In the genomic region with DNA sequence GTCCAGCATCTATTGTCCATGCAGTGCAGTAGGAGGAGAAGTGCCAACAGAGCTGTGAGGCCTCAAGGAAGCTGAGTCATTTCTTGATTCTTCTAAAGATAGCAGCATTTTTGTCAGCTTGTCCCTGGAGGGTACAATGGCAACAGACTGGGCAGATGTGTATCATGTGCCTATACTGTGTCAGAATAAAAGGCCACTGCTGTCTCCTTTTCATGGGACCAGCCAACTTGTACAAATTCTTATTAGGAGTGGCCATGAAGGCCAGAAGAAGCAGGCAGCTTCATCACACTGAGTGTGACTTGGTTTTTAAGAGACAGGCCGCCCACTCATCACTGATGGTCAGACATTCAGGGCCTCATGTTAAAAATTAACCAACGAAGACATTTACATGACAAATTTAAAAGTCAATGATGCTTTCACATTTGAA, we compare ENCODE assay signal across 9 cellular contexts.
DNase-seq lines count a peak whose midpoint lies in the region; ATAC-seq and TF ChIP-seq lines count a peak whose summit lies in the region.
"Had no signal": no experiment of that assay in that cellular context is flagged by ENCODE, and none has a peak within 500 bp of the region (broad histone marks: within the 10 kb centered on the region; RNA-seq: fewer than 3 reads in every experiment).

No MANE protein-coding gene starts in this region.

- H3K9me3 Mint-ChIP-seq in endothelial cell (ENCODE audit: unreplicated experiment) (no peaks in the 10 kb centered on the region), Caco-2 (ENCODE audit: unreplicated experiment) (no peaks in the 10 kb centered on the region)

- TF ChIP-seq CTCF in GM12865 (IDR thresholded peaks at IDR 0.05; ENCODE audit: insufficient read depth, low read depth, low read length, missing control alignments) (no peak), endothelial cell (IDR thresholded peaks at IDR 0.05; ENCODE audit: unreplicated experiment) (no peak), Caco-2 (IDR thresholded peaks at IDR 0.05; ENCODE audit: insufficient read depth in 1 of 2, low read depth in 1 of 2, low read length in 1 of 2, severe bottlenecking in 1 of 2, unreplicated experiment in 1 of 2) (no peak)

- CTCF ChIA-PET in Caco-2 (lab: Charles Lee): no interaction called here

- ATAC-seq in GM21528 (IDR thresholded peaks at IDR 0.05; ENCODE audit: low FRiP score, unreplicated experiment): peak; percentile 94
- peak; percentile 89 for ATAC-seq in HG03439 (IDR thresholded peaks at IDR 0.05; ENCODE audit: unreplicated experiment)
- ATAC-seq: mucosa of descending colon had no signal

- no peaks in the 10 kb centered on the region; the same call in 1 of the 2 replicates for H3K27me3 ChIP-seq in Caco-2 (replicated peaks; ENCODE audit: control insufficient read depth, insufficient read depth, low read length)

- H3K27me3 Mint-ChIP-seq in endothelial cell (ENCODE audit: unreplicated experiment) (no peaks in the 10 kb centered on the region), Caco-2 (ENCODE audit: insufficient read depth, unreplicated experiment) (no peaks in the 10 kb centered on the region)

- no peaks in the 10 kb centered on the region for H3K36me3 Mint-ChIP-seq in endothelial cell (ENCODE audit: low read depth, unreplicated experiment)
- H3K36me3 Mint-ChIP-seq in Caco-2 (ENCODE audit: insufficient read depth, unreplicated experiment): no peaks in the 10 kb centered on the region

- peak; percentile 54 for DNase-seq in GM12865 (ENCODE audit: low read depth)
- DNase-seq in dermis blood vessel endothelial cell: peak; percentile 49
- DNase-seq in endothelial cell (ENCODE audit: low spot score): no peak
- DNase-seq in NCI-H1694 (lab: John Stamatoyannopoulos, UW): no peak
- no peak for DNase-seq in activated gamma-delta T cell (lab: John Stamatoyannopoulos, UW)
- no peak for DNase-seq in Caco-2
- DNase-seq: mucosa of descending colon had no signal

- H3K4me1 ChIP-seq in Caco-2: no peaks in the 10 kb centered on the region

- H3K36me3 ChIP-seq in Caco-2 (ENCODE audit: control insufficient read depth, insufficient read depth, low read length): no peaks in the 10 kb centered on the region

- POLR2A ChIA-PET in Caco-2 (lab: Charles Lee): no interaction called here

- H3K4me3 Mint-ChIP-seq in endothelial cell (ENCODE audit: unreplicated experiment) (no peak overlapping the region), Caco-2 (ENCODE audit: unreplicated experiment) (no peak overlapping the region)

- H3K4me1 Mint-ChIP-seq in endothelial cell (ENCODE audit: unreplicated experiment): no peaks in the 10 kb centered on the region
- no peaks in the 10 kb centered on the region for H3K4me1 Mint-ChIP-seq in Caco-2 (ENCODE audit: low read depth, unreplicated experiment)

- intact Hi-C loops in Caco-2 (cut with micrococcal nuclease; ENCODE audit: unreplicated experiment): no loop called here

- H3K27ac Mint-ChIP-seq in endothelial cell (ENCODE audit: unreplicated experiment) (no peak overlapping the region), Caco-2 (ENCODE audit: unreplicated experiment) (no peak overlapping the region)

- no peak overlapping the region for H3K4me3 ChIP-seq in GM12865 (ENCODE audit: low read depth, low read length)
- no peak overlapping the region for H3K4me3 ChIP-seq in Caco-2 (ENCODE audit: low read depth, low read length)
- H3K4me3 ChIP-seq: mucosa of descending colon had no signal

- no TSS peak for BruUV-seq in Caco-2 (replicated peaks; lab: Mats Ljungman, UMichigan)

- H3K9me3 ChIP-seq in Caco-2: no peaks in the 10 kb centered on the region
- H3K9me3 ChIP-seq: mucosa of descending colon had no signal

Comparison
In these comparisons a context has a peak if more than half of its experiments do, and no peak if none do; other contexts are left out.
1. DNase-seq: peak in GM12865 (single experiment) and dermis blood vessel endothelial cell (single experiment); none in endothelial cell (single experiment), NCI-H1694 (single experiment), activated gamma-delta T cell (single experiment) and Caco-2 (0 of 2).